In the genomic region with DNA sequence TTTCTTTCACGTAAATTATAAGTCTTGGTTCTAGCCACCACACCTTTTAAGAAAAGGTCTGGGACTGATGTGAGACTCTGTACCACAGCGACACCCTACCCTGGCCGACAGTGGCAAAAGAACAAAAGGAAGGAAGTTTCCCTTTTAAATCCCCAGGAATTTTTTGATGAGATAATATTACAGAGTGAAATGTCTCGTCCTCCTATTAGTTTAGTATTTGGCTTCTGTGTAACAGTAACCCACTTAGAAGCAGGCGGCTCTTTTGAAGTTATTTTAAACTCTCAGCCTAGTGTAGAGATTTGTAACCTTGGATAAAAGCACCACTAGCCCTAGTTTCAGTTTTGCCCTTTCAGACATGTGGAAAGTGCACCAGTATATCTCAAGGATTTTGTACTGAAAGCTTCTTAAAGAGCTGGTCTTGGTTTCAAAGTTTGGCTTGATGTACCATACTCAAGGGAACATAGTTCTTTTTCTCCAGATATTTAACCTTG, we compare ENCODE assay signal across 13 cellular contexts.
DNase-seq lines count a peak whose midpoint lies in the region; ATAC-seq, FAIRE-seq and TF ChIP-seq lines count a peak whose summit lies in the region.
"Had no signal": no experiment of that assay in that cellular context is flagged by ENCODE, and none has a peak within 500 bp of the region (broad histone marks: within the 10 kb centered on the region; RNA-seq: fewer than 3 reads in every experiment).

No MANE protein-coding gene starts in this region.

- DNase-seq in EH (ENCODE audit: low read depth): peak; percentile 27
- DNase-seq in astrocyte (ENCODE audit: low read depth): peak; percentile 51
- DNase-seq in heart left ventricle: no peak
- DNase-seq in prostate gland (ENCODE audit: low spot score): no peak
- DNase-seq in amniotic stem cell (lab: John Stamatoyannopoulos, UW): no peak
- no peak for DNase-seq in NCI-H82 (lab: John Stamatoyannopoulos, UW)
- DNase-seq in activated effector memory CD4-positive, alpha-beta T cell treated with Interleukin-2 at 50 U/mL for 16 hours: no peak
- DNase-seq in NCI-H1436 (lab: John Stamatoyannopoulos, UW): no peak
- DNase-seq: activated CD4-positive, alpha-beta T cell treated with anti-CD3 and anti-CD28 coated beads for 1 hour; activated naive CD8-positive, alpha-beta T cell treated with anti-CD3 and anti-CD28 coated beads, Interleukin-2, amount 10 ng/mL, durations not matched to agents 7 days and 5 days; DMS79; NCI-H526; stimulated activated CD8-positive, alpha-beta memory T cell treated with anti-CD3 and anti-CD28 coated beads, Interleukin-4, amount 100 ng/mL, for 48 hours had no signal

- ATAC-seq in heart left ventricle: peak; percentile 30 to 77 (median 76)

- no peak overlapping the region for H3K4me3 Mint-ChIP-seq in astrocyte (ENCODE audit: unreplicated experiment)
- H3K4me3 Mint-ChIP-seq: activated naive CD8-positive, alpha-beta T cell treated with anti-CD3 and anti-CD28 coated beads, Interleukin-2, amount 10 ng/mL, durations not matched to agents 7 days and 5 days had no signal

- H3K27ac ChIP-seq in astrocyte (ENCODE audit: low read depth, low read length) (peak overlapping the region; percentile 77), heart left ventricle (peak overlapping the region in 4 of 12 donors; percentile 10 to 35 (median 28)), prostate gland (peak overlapping the region; percentile 5 to 29)

- TF ChIP-seq CTCF in astrocyte (IDR thresholded peaks at IDR 0.05; ENCODE audit: insufficient read depth, low read depth, low read length): no peak
- TF ChIP-seq CTCF in heart left ventricle (IDR thresholded peaks at IDR 0.05): peak in 2 of 12 donors; percentile 10 to 13
- TF ChIP-seq CTCF in prostate gland (IDR thresholded peaks at IDR 0.05): peak in 1 of 4 experiments; percentile 27

- H3K4me1 Mint-ChIP-seq in astrocyte (ENCODE audit: low read depth, unreplicated experiment): peaks cover 35% of the 10 kb centered on the region
- H3K4me1 Mint-ChIP-seq: activated naive CD8-positive, alpha-beta T cell treated with anti-CD3 and anti-CD28 coated beads, Interleukin-2, amount 10 ng/mL, durations not matched to agents 7 days and 5 days had no signal

- H3K4me1 ChIP-seq in astrocyte (ENCODE audit: insufficient read depth, low read length): peaks cover 27% of the 10 kb centered on the region
- peaks cover 0 to 24% (median 11%) of the 10 kb centered on the region in 12 donors for H3K4me1 ChIP-seq in heart left ventricle
- H3K4me1 ChIP-seq in prostate gland (replicated peaks): no peaks in the 10 kb centered on the region

- WGBS in heart left ventricle, 4 donors: 17 to 33% (median 25%) methylated on average over 5 of the region's 5 CpGs
- 6% methylated on average over 5 of the region's 5 CpGs for WGBS in prostate gland

- peak overlapping the region; percentile 50 for H3K4me3 ChIP-seq in astrocyte (ENCODE audit: insufficient read depth, low read depth, low read length)
- H3K4me3 ChIP-seq in heart left ventricle: peak overlapping the region in 8 of 12 donors; percentile 17 to 47 (median 36)
- H3K4me3 ChIP-seq in prostate gland: peak overlapping the region in 1 of 2 donors; percentile 12

- no peaks in the 10 kb centered on the region for H3K27me3 Mint-ChIP-seq in astrocyte (ENCODE audit: low read depth, unreplicated experiment)

- no peaks in the 10 kb centered on the region for H3K36me3 ChIP-seq in astrocyte (ENCODE audit: insufficient read depth, low read length)
- no peaks in the 10 kb centered on the region for H3K36me3 ChIP-seq in heart left ventricle
- no peaks in the 10 kb centered on the region for H3K36me3 ChIP-seq in prostate gland

- H3K9me3 Mint-ChIP-seq in astrocyte (ENCODE audit: unreplicated experiment): no peaks in the 10 kb centered on the region
- H3K9me3 Mint-ChIP-seq: activated naive CD8-positive, alpha-beta T cell treated with anti-CD3 and anti-CD28 coated beads, Interleukin-2, amount 10 ng/mL, durations not matched to agents 7 days and 5 days had no signal

- H4K20me1 ChIP-seq in astrocyte (ENCODE audit: insufficient read depth, low read length): no peaks in the 10 kb centered on the region

- H3K4me2 ChIP-seq in astrocyte (ENCODE audit: low read length): peak overlapping the region; percentile 85

- no peak for TF ChIP-seq POLR2A in heart left ventricle (IDR thresholded peaks at IDR 0.05)
- no peak for TF ChIP-seq POLR2A in prostate gland (IDR thresholded peaks at IDR 0.05)

- H3K79me2 ChIP-seq in astrocyte (ENCODE audit: insufficient read depth, low read length): peaks cover 14% of the 10 kb centered on the region

- H3K27me3 ChIP-seq in astrocyte (ENCODE audit: insufficient read depth, low read length): no peaks in the 10 kb centered on the region
- H3K27me3 ChIP-seq in heart left ventricle: peaks cover 0 to 2% (median 0%) of the 10 kb centered on the region in 9 donors
- no peaks in the 10 kb centered on the region for H3K27me3 ChIP-seq in prostate gland (replicated peaks; ENCODE audit: insufficient read depth)

- FAIRE-seq in astrocyte (lab: Jason Lieb, UNC): peak; percentile 58

- peak overlapping the region; percentile 74 for H3K9ac ChIP-seq in astrocyte (ENCODE audit: low read length)

- H2AFZ ChIP-seq in astrocyte (ENCODE audit: low read depth, low read length): peak overlapping the region; percentile 2

- H3K36me3 Mint-ChIP-seq in astrocyte (ENCODE audit: low read depth, unreplicated experiment): no peaks in the 10 kb centered on the region
- H3K36me3 Mint-ChIP-seq: activated naive CD8-positive, alpha-beta T cell treated with anti-CD3 and anti-CD28 coated beads, Interleukin-2, amount 10 ng/mL, durations not matched to agents 7 days and 5 days had no signal

- H3K9me3 ChIP-seq in astrocyte (ENCODE audit: insufficient read depth, low read depth, low read length) (no peaks in the 10 kb centered on the region), heart left ventricle (no peaks in the 10 kb centered on the region), prostate gland (no peaks in the 10 kb centered on the region)

- intact Hi-C loops in heart left ventricle (cut with DNase I): no loop called here
- intact Hi-C loops in prostate gland (cut with DNase I): no loop called here

- peak overlapping the region; percentile 80 for H3K27ac Mint-ChIP-seq in astrocyte (ENCODE audit: unreplicated experiment)
- H3K27ac Mint-ChIP-seq: activated naive CD8-positive, alpha-beta T cell treated with anti-CD3 and anti-CD28 coated beads, Interleukin-2, amount 10 ng/mL, durations not matched to agents 7 days and 5 days had no signal

Comparison
In these comparisons a context has a peak if more than half of its experiments do, and no peak if none do; other contexts are left out.
1. DNase-seq: peak in EH (single experiment) and astrocyte (single experiment); none in heart left ventricle (0 of 5), prostate gland (single experiment), amniotic stem cell (single experiment), NCI-H82 (single experiment), activated effector memory CD4-positive, alpha-beta T cell treated with Interleukin-2 at 50 U/mL for 16 hours (single experiment) and NCI-H1436 (single experiment).